ENCODE assay signal across 9 cellular contexts in genomic region chr9:97983524-97984187, GRCh38. TPM values are rescaled to one million over a fixed set of nuclear protein-coding genes. Genes with fewer than 3 reads are reported as not detected.
A peak's percentile ranks its signal among the peaks of the same experiment; 100 is the strongest.
DNase-seq lines count a peak whose midpoint lies in the region; ATAC-seq, FAIRE-seq and TF ChIP-seq lines count a peak whose summit lies in the region.
"Had no signal": no experiment of that assay in that cellular context is flagged by ENCODE, and none has a peak within 500 bp of the region (broad histone marks: within the 10 kb centered on the region; RNA-seq: fewer than 3 reads in every experiment).

No MANE protein-coding gene starts in this region.

- H3K27me3 Mint-ChIP-seq in activated naive CD8-positive, alpha-beta T cell treated with anti-CD3 and anti-CD28 coated beads for 36 hours, result no peaks in the 10 kb centered on the region
- H3K27me3 Mint-ChIP-seq in type B pancreatic cell, result no peaks in the 10 kb centered on the region

- no peak for FAIRE-seq in RCC 7860 (lab: Jason Lieb, UNC)
- FAIRE-seq: A204.1 had no signal

- H3K4me3 ChIP-seq in heart left ventricle, result peak overlapping the region; percentile 70 to 99 (median 96)

- H3K4me1 Mint-ChIP-seq in activated naive CD8-positive, alpha-beta T cell treated with anti-CD3 and anti-CD28 coated beads for 36 hours, result peaks cover 58% of the 10 kb centered on the region
- peaks cover 40% of the 10 kb centered on the region for H3K4me1 Mint-ChIP-seq in type B pancreatic cell (ENCODE audit: unreplicated experiment)

- H3K36me3 Mint-ChIP-seq in activated naive CD8-positive, alpha-beta T cell treated with anti-CD3 and anti-CD28 coated beads for 36 hours, result peaks cover 25% of the 10 kb centered on the region
- H3K36me3 Mint-ChIP-seq in type B pancreatic cell, result no peaks in the 10 kb centered on the region

- 0 to 2% (median 1%) methylated on average over 24 to 70 of the region's 70 CpGs for WGBS in heart left ventricle, 4 donors

- peak overlapping the region; percentile 91 for H3K27ac Mint-ChIP-seq in activated naive CD8-positive, alpha-beta T cell treated with anti-CD3 and anti-CD28 coated beads for 36 hours
- peak overlapping the region; percentile 86 for H3K27ac Mint-ChIP-seq in type B pancreatic cell

- TF ChIP-seq CTCF in heart left ventricle (IDR thresholded peaks at IDR 0.05) (peak in 2 of 12 donors; percentile 6 to 7), type B pancreatic cell (conservative IDR thresholded peaks at IDR 0.05) (peak; percentile 48)

- peaks cover 0 to 61% (median 48%) of the 10 kb centered on the region in 12 donors for H3K4me1 ChIP-seq in heart left ventricle

- intact Hi-C loops in heart left ventricle (cut with DNase I), result loop anchor here in 9 of 10 donors (1.0 to 10.0 kb wide), 13 partner anchors 33 to 351 kb away; partner anchors contain the start of genes TRMO (in 8 of the 9), NANS (in 4 of the 9), TBC1D2 (in 3 of the 9) and NCBP1 (in 2 of the 9)

- no peak for TF ChIP-seq POLR2A in heart left ventricle (IDR thresholded peaks at IDR 0.05)

- DNase-seq in DMS 273 (lab: John Stamatoyannopoulos, UW; ENCODE audit: unreplicated experiment) (peak; percentile 66), DMS 273 treated with DMSO at 0.1 percent for 48 hours (lab: John Stamatoyannopoulos, UW) (no peak), RCC 7860 (ENCODE audit: low spot score) (peak; percentile 8), heart left ventricle (peak; percentile 56 to 80 (median 68)), pons (ENCODE audit: low spot score) (peak; percentile 50), type B pancreatic cell (ENCODE audit: extremely low spot score, unreplicated experiment) (peak; percentile 73)
- DNase-seq in activated naive CD8-positive, alpha-beta T cell treated with anti-CD3 and anti-CD28 coated beads for 36 hours, result peak; percentile 56

- H3K36me3 ChIP-seq in heart left ventricle, result no peaks in the 10 kb centered on the region

- peak; percentile 12 for ATAC-seq in HG02943 (IDR thresholded peaks at IDR 0.05; ENCODE audit: low read depth, unreplicated experiment)
- peak in 3 of 4 donors; percentile 32 to 44 (median 40) for ATAC-seq in heart left ventricle

- H3K27ac ChIP-seq in heart left ventricle, result peak overlapping the region; percentile 96 to 99 (median 98)

- no peaks in the 10 kb centered on the region for H3K9me3 Mint-ChIP-seq in activated naive CD8-positive, alpha-beta T cell treated with anti-CD3 and anti-CD28 coated beads for 36 hours
- no peaks in the 10 kb centered on the region for H3K9me3 Mint-ChIP-seq in type B pancreatic cell

- H3K27me3 ChIP-seq in heart left ventricle, result no peaks in the 10 kb centered on the region

- peak overlapping the region; percentile 80 for H3K4me3 Mint-ChIP-seq in activated naive CD8-positive, alpha-beta T cell treated with anti-CD3 and anti-CD28 coated beads for 36 hours
- peak overlapping the region; percentile 86 for H3K4me3 Mint-ChIP-seq in type B pancreatic cell

- no peaks in the 10 kb centered on the region for H3K9me3 ChIP-seq in heart left ventricle

RNA-seq across cellular contexts. Expression of gene ANP32B, which starts 0.5 kb away (rescaled TPM):
- 100 to 1,000 TPM; 397 to 405 TPM for total RNA-seq in activated naive CD8-positive, alpha-beta T cell treated with anti-CD3 and anti-CD28 coated beads for 36 hours
- total RNA-seq in heart left ventricle, result 10 to 100 TPM; 16.3 to 78.3 (median 45.7) TPM
- polyA plus RNA-seq in heart left ventricle, result 10 to 100 TPM; 58.6 to 66.1 TPM
- total RNA-seq in type B pancreatic cell (ENCODE audit: low replicate concordance), result 119 and 156 TPM in 2 replicates

RNA-seq across cellular contexts. Expression of gene HEMGN, which starts 45.7 kb away (rescaled TPM):
- 1 to 10 TPM; 1.9 to 2.6 TPM for total RNA-seq in activated naive CD8-positive, alpha-beta T cell treated with anti-CD3 and anti-CD28 coated beads for 36 hours
- total RNA-seq in heart left ventricle, result under 1 TPM in 2 of 9 donors, not detected in 7; 0.23 to 0.40 TPM
- not detected for polyA plus RNA-seq in heart left ventricle
- not detected in 2 replicates for total RNA-seq in type B pancreatic cell (ENCODE audit: low replicate concordance)
